ENCODE assay signal across 8 cellular contexts in the genomic region with DNA sequence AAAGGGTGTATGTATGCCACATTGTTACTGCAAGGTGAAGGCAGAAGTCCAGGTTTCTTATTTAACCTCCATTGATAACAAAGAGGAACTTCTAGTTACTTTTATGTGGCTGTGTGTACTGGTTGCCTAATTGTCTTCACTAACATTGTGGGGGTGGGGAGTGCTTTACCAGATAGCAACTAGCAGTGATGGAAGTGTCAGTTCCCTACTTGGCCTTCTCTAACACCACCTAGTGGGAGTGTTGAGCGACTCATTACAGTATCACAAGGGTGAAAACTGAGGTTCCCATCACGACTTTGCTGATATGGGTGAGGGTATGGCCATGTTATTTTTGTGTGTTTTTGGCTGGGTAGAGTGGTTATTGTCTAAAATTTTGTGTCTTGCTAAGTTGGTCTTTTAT.
DNase-seq lines count a peak whose midpoint lies in the region; ATAC-seq and TF ChIP-seq lines count a peak whose summit lies in the region.

No MANE protein-coding gene starts in this region.

- peak; percentile 3 to 39 for DNase-seq in NCI-H524 (lab: John Stamatoyannopoulos, UW)
- no peak for DNase-seq in NCI-H524 treated with DMSO at 0.1 percent for 48 hours (lab: John Stamatoyannopoulos, UW)
- peak; percentile 84 for DNase-seq in NCI-H82 (lab: John Stamatoyannopoulos, UW)
- DNase-seq in fibroblast of pulmonary artery (ENCODE audit: low read depth) = peak; percentile 47
- DNase-seq in cerebellar nuclear complex (lab: John Stamatoyannopoulos, UW) = no peak
- no peak for DNase-seq in activated naive CD4-positive, alpha-beta T cell treated with anti-CD3 and anti-CD28 coated beads, Interleukin-2, amount 50 U/mL, for 16 hours

- ATAC-seq in HG02938 (IDR thresholded peaks at IDR 0.05; ENCODE audit: unreplicated experiment) = peak; percentile 87
- ATAC-seq in HG02763 (IDR thresholded peaks at IDR 0.05; ENCODE audit: unreplicated experiment) = no peak

- peak; percentile 40 for TF ChIP-seq CTCF in fibroblast of pulmonary artery (IDR thresholded peaks at IDR 0.05; ENCODE audit: low read length, missing control alignments)

- no peak overlapping the region for H3K4me3 ChIP-seq in fibroblast of pulmonary artery (replicated peaks; ENCODE audit: low read depth, low read length)

Comparison
In these comparisons a context has a peak if more than half of its experiments do, and no peak if none do; other contexts are left out.
1. DNase-seq: peak in NCI-H524 (2 of 2), NCI-H82 (single experiment) and fibroblast of pulmonary artery (single experiment); none in NCI-H524 treated with DMSO at 0.1 percent for 48 hours (single experiment), cerebellar nuclear complex (0 of 2) and activated naive CD4-positive, alpha-beta T cell treated with anti-CD3 and anti-CD28 coated beads, Interleukin-2, amount 50 U/mL, for 16 hours (single experiment).